Comparison of ENCODE assay signal across 8 cellular contexts in genomic region chr22:23541849-23542281, GRCh38. TPM values are rescaled to one million over a fixed set of nuclear protein-coding genes. Genes with fewer than 3 reads are reported as not detected.
DNase-seq lines count a peak whose midpoint lies in the region; ATAC-seq and TF ChIP-seq lines count a peak whose summit lies in the region.
"Not testable (repeated sequence)": the region's sequence is repeated elsewhere in the genome, so short reads cannot be mapped to it uniquely, and the experiment has no call there.
"Had no signal": no experiment of that assay in that cellular context is flagged by ENCODE, and none has a peak within 500 bp of the region (broad histone marks: within the 10 kb centered on the region; RNA-seq: fewer than 3 reads in every experiment).

No MANE protein-coding gene starts in this region.

- H3K23ac ChIP-seq in IMR-90 (ENCODE audit: low read depth, low read length): not testable (repeated sequence)

- not testable (repeated sequence) for H2BK15ac ChIP-seq in IMR-90 (ENCODE audit: low read depth, low read length)

- TF ChIP-seq CTCF in IMR-90 (conservative IDR thresholded peaks at IDR 0.05; ENCODE audit: low read depth, low read length) (peak; percentile 49), PC-3 (conservative IDR thresholded peaks at IDR 0.05; ENCODE audit: low read depth, low read length) (peak; percentile 59), endothelial cell (IDR thresholded peaks at IDR 0.05; ENCODE audit: unreplicated experiment) (peak; percentile 95), parathyroid adenoma (IDR thresholded peaks at IDR 0.05) (peak; percentile 58)

- intact Hi-C loops in IMR-90 (cut with micrococcal nuclease) (loop anchor here (1.0 to 10.0 kb wide), 4 partner anchors 49 to 413 kb away; partner anchors contain the start of gene CHCHD10), PC-3 (cut with micrococcal nuclease) (loop anchor here (2.0 to 5.0 kb wide), 2 partner anchors 49 to 305 kb away; no protein-coding TSS in a partner anchor)

- H4K5ac ChIP-seq in IMR-90 (ENCODE audit: low read depth, low read length): not testable (repeated sequence)

- not testable (repeated sequence) for H3K79me1 ChIP-seq in IMR-90 (ENCODE audit: low read depth in 1 of 2, low read length in 2 of 2)

- H4K91ac ChIP-seq in IMR-90 (ENCODE audit: insufficient read depth, low read depth, low read length): not testable (repeated sequence)

- dilution Hi-C loops in IMR-90 (cut with HindIII; ENCODE audit: low sequenced_read_pairs, unreplicated experiment): not testable (repeated sequence)

- not testable (repeated sequence) for H3K4me1 Mint-ChIP-seq in activated naive CD4-positive, alpha-beta T cell treated with anti-CD3 and anti-CD28 coated beads, Interleukin-2, amount 10 ng/mL, durations not matched to agents 7 days and 5 days
- H3K4me1 Mint-ChIP-seq in endothelial cell (ENCODE audit: unreplicated experiment): peaks cover 29% of the 10 kb centered on the region

- H3K27me3 Mint-ChIP-seq in activated naive CD4-positive, alpha-beta T cell treated with anti-CD3 and anti-CD28 coated beads, Interleukin-2, amount 10 ng/mL, durations not matched to agents 7 days and 5 days: peaks cover 24% of the 10 kb centered on the region
- H3K27me3 Mint-ChIP-seq in endothelial cell (ENCODE audit: unreplicated experiment): not testable (repeated sequence)

- H3K4me3 Mint-ChIP-seq in activated naive CD4-positive, alpha-beta T cell treated with anti-CD3 and anti-CD28 coated beads, Interleukin-2, amount 10 ng/mL, durations not matched to agents 7 days and 5 days; endothelial cell (ENCODE audit: unreplicated experiment): not testable (repeated sequence)

- H4K20me1 ChIP-seq in IMR-90 (ENCODE audit: insufficient read depth, low read length); PC-3 (ENCODE audit: low read length): not testable (repeated sequence)

- H3K9me3 Mint-ChIP-seq in activated naive CD4-positive, alpha-beta T cell treated with anti-CD3 and anti-CD28 coated beads, Interleukin-2, amount 10 ng/mL, durations not matched to agents 7 days and 5 days; endothelial cell (ENCODE audit: unreplicated experiment): not testable (repeated sequence)

- H2AK9ac ChIP-seq in IMR-90 (replicated peaks; ENCODE audit: low read depth, low read length, poor library complexity): not testable (repeated sequence)

- not testable (repeated sequence) for H3K27ac ChIP-seq in IMR-90 (ENCODE audit: insufficient read depth, low read length); PC-3 (ENCODE audit: low read length); parathyroid adenoma

- H3K36me3 Mint-ChIP-seq in activated naive CD4-positive, alpha-beta T cell treated with anti-CD3 and anti-CD28 coated beads, Interleukin-2, amount 10 ng/mL, durations not matched to agents 7 days and 5 days: not testable (repeated sequence)
- H3K36me3 Mint-ChIP-seq in endothelial cell (ENCODE audit: low read depth, unreplicated experiment): peaks cover 21% of the 10 kb centered on the region

- H3K4me3 ChIP-seq in IMR-90 (ENCODE audit: insufficient read depth, low read depth, low read length); PC-3 (ENCODE audit: low read length); parathyroid adenoma (ENCODE audit: low read depth, low read length): not testable (repeated sequence)

- H2AFZ ChIP-seq in IMR-90 (replicated peaks; ENCODE audit: low read length, poor library complexity); PC-3 (ENCODE audit: low read length); parathyroid adenoma: not testable (repeated sequence)

- BruUV-seq in IMR-90 (replicated peaks; lab: Mats Ljungman, UMichigan); PC-3 (replicated peaks; lab: Mats Ljungman, UMichigan): not testable (repeated sequence)

- not testable (repeated sequence) for H3K18ac ChIP-seq in IMR-90 (ENCODE audit: low read depth, low read length)

- CTCF ChIA-PET in IMR-90 (lab: Yijun Ruan, JAX): not testable (repeated sequence)
- CTCF ChIA-PET in PC-3 (lab: Charles Lee): interaction anchor here (0.8 kb wide), 1 partner anchor 50 kb away, joined by 5 read pairs; no protein-coding TSS in a partner anchor
- CTCF ChIA-PET in activated naive CD4-positive, alpha-beta T cell treated with anti-CD3 and anti-CD28 coated beads, Interleukin-2, amount 10 ng/mL, durations not matched to agents 7 days and 5 days (lab: Charles Lee): interaction anchor here (1.3 to 2.5 kb wide), 2 partner anchors 49 to 308 kb away, joined by 4 to 15 read pairs; no protein-coding TSS in a partner anchor

- not testable (repeated sequence) for H3K56ac ChIP-seq in IMR-90 (ENCODE audit: extremely low read depth, insufficient read depth, low read length)

- ATAC-seq in IMR-90 (ENCODE audit: low read depth); PC-3: not testable (repeated sequence)

- WGBS in IMR-90 (ENCODE audit: extremely low coverage in 2 of 2, insufficient read length in 1 of 2), 2 experiments: no CpG with 5 or more reads among the region's 7 CpGs

- not testable (repeated sequence) for H2BK20ac ChIP-seq in IMR-90 (ENCODE audit: low read depth, low read length)

- in situ Hi-C loops in IMR-90 (cut with MboI; ENCODE audit: low sequenced_read_pairs): not testable (repeated sequence)

- H3K9me1 ChIP-seq in IMR-90 (ENCODE audit: insufficient read depth, low read length): not testable (repeated sequence)

- not testable (repeated sequence) for H3K79me2 ChIP-seq in PC-3 (ENCODE audit: low read length); parathyroid adenoma

- TF ChIP-seq POLR2A in IMR-90 (IDR thresholded peaks at IDR 0.05; ENCODE audit: low read depth, low read length): not testable (repeated sequence)

- not testable (repeated sequence) for H2BK120ac ChIP-seq in IMR-90 (ENCODE audit: low read depth, low read length)

- not testable (repeated sequence) for H3K9ac ChIP-seq in IMR-90 (ENCODE audit: low read depth, low read length); PC-3 (ENCODE audit: low read length); parathyroid adenoma

- H3K9me2 ChIP-seq in PC-3 (replicated peaks; ENCODE audit: low read length): not testable (repeated sequence)

- H3F3A ChIP-seq in PC-3 (ENCODE audit: low read length, unreplicated experiment): not testable (repeated sequence)

- not testable (repeated sequence) for H3K14ac ChIP-seq in IMR-90 (replicated peaks; ENCODE audit: low read depth, low read length)

- not testable (repeated sequence) for H3K4me1 ChIP-seq in IMR-90 (ENCODE audit: control insufficient read depth, insufficient read depth, low read length); PC-3 (ENCODE audit: insufficient read depth, low read length); parathyroid adenoma

- H3K4ac ChIP-seq in IMR-90 (ENCODE audit: low read depth, low read length): not testable (repeated sequence)

- not testable (repeated sequence) for H2BK5ac ChIP-seq in IMR-90 (ENCODE audit: low read depth, low read length, poor library complexity, severe bottlenecking)

- H4K8ac ChIP-seq in IMR-90 (ENCODE audit: low read depth in 2 of 2, low read length in 2 of 2): not testable (repeated sequence)

- TF ChIP-seq RAD21 in IMR-90 (IDR thresholded peaks at IDR 0.05; ENCODE audit: low read length): peak; percentile 34

- H3K27me3 ChIP-seq in IMR-90 (ENCODE audit: control insufficient read depth, insufficient read depth, low read length); PC-3 (ENCODE audit: low read length); parathyroid adenoma (ENCODE audit: control insufficient read depth, insufficient read depth, low read length): not testable (repeated sequence)

- not testable (repeated sequence) for H3K27ac Mint-ChIP-seq in activated naive CD4-positive, alpha-beta T cell treated with anti-CD3 and anti-CD28 coated beads, Interleukin-2, amount 10 ng/mL, durations not matched to agents 7 days and 5 days; endothelial cell (ENCODE audit: unreplicated experiment)

- POLR2A ChIA-PET in IMR-90 (lab: Charles Lee; ENCODE audit: unreplicated experiment); PC-3 (lab: Charles Lee; ENCODE audit: unreplicated experiment): not testable (repeated sequence)

- H2AK5ac ChIP-seq in IMR-90 (ENCODE audit: low read depth, low read length): not testable (repeated sequence)

- not testable (repeated sequence) for H3K4me2 ChIP-seq in IMR-90 (ENCODE audit: low read depth, low read length); PC-3 (ENCODE audit: low read length); parathyroid adenoma (ENCODE audit: low read length)

- DNase-seq in DMS53 (lab: John Stamatoyannopoulos, UW) (peak; percentile 7), PC-3 (peak; percentile 42), kidney tubule cell (ENCODE audit: low spot score) (peak; percentile 6)
- not testable (repeated sequence) for DNase-seq in IMR-90; endothelial cell (ENCODE audit: low spot score)
- DNase-seq in activated naive CD4-positive, alpha-beta T cell treated with anti-CD3 and anti-CD28 coated beads, Interleukin-2, amount 10 ng/mL, durations not matched to agents 7 days and 5 days: peak; percentile 21

- H3K36me3 ChIP-seq in IMR-90 (ENCODE audit: control insufficient read depth, insufficient read depth, low read length); PC-3 (ENCODE audit: low read depth, low read length); parathyroid adenoma (ENCODE audit: control insufficient read depth, insufficient read depth, low read length): not testable (repeated sequence)

- not testable (repeated sequence) for H3K9me3 ChIP-seq in IMR-90 (ENCODE audit: control insufficient read depth, insufficient read depth, low read length); PC-3 (ENCODE audit: low read length); parathyroid adenoma (ENCODE audit: control insufficient read depth, low read length)

TF ChIP-seq in IMR-90, 13 proteins besides CTCF, POLR2A, EP300 and RAD21:
- peak; percentile 45 for TF ChIP-seq SMC3 (IDR thresholded peaks at IDR 0.05; ENCODE audit: low read depth, low read length)

RNA-seq across cellular contexts. Expression of gene IGLL1, which starts 38.2 kb away (rescaled TPM):
- total RNA-seq in IMR-90 (2012; rRNA removed) (not detected in 2 replicates), PC-3 (2014; rRNA removed) (not detected in 2 replicates), endothelial cell (ENCODE audit: unreplicated experiment) (not detected)
- polyA plus RNA-seq in IMR-90 (2012; rRNA removed): not detected in 2 replicates
- polyA plus RNA-seq in IMR-90 (2012; cell fraction: cytosol; rRNA removed): not detected in 2 replicates
- not detected in 2 replicates for polyA plus RNA-seq in IMR-90 (2012; cell fraction: nucleus; rRNA removed; ENCODE audit: low replicate concordance)
- total RNA-seq: dermis microvascular lymphatic vessel endothelial cell had no signal
